ENCODE assay signal across 9 cellular contexts in genomic region chr1:20212685-20213331, GRCh38. TPM values are rescaled to one million over a fixed set of nuclear protein-coding genes. Genes with fewer than 3 reads are reported as not detected.
DNase-seq lines count a peak whose midpoint lies in the region; ATAC-seq and TF ChIP-seq lines count a peak whose summit lies in the region.
"Had no signal": no experiment of that assay in that cellular context is flagged by ENCODE, and none has a peak within 500 bp of the region (broad histone marks: within the 10 kb centered on the region; RNA-seq: fewer than 3 reads in every experiment).

No MANE protein-coding gene starts in this region.

- no peak for TF ChIP-seq POLR2A in uterus (IDR thresholded peaks at IDR 0.05)

- H3K9me3 ChIP-seq in SJSA1 (replicated peaks): peaks cover 4% of the 10 kb centered on the region; the same call in 1 of the 2 replicates
- no peaks in the 10 kb centered on the region for H3K9me3 ChIP-seq in uterus

- DNase-seq in ELR (ENCODE audit: low read depth): peak; percentile 73
- peak; percentile 35 for DNase-seq in MV-4-11 (lab: John Stamatoyannopoulos, UW)
- DNase-seq in SJSA1 (ENCODE audit: low read depth in 1 of 2, low spot score in 2 of 2): peak; percentile 62 to 72
- peak; percentile 49 for DNase-seq in activated naive CD4-positive, alpha-beta T cell treated with Interleukin-2 at 50 U/mL for 16 hours
- peak; percentile 90 for DNase-seq in glomerular visceral epithelial cell (ENCODE audit: extremely low spot score)
- peak; percentile 41 to 95 (median 64) for DNase-seq in posterior cingulate gyrus
- peak; percentile 20 to 25 for DNase-seq in uterus

- no peak for ATAC-seq in GM21786 (IDR thresholded peaks at IDR 0.05; ENCODE audit: unreplicated experiment)

- H3K4me3 ChIP-seq in SJSA1: no peak overlapping the region
- no peak overlapping the region for H3K4me3 ChIP-seq in uterus

- H3K27me3 ChIP-seq in SJSA1 (replicated peaks) (peaks cover 21% of the 10 kb centered on the region), uterus (no peaks in the 10 kb centered on the region)

- H3K36me3 ChIP-seq in SJSA1 (no peaks in the 10 kb centered on the region), uterus (no peaks in the 10 kb centered on the region)

- intact Hi-C loops in posterior cingulate gyrus (cut with DNase I): loop anchor here (2.0 to 10.0 kb wide), 2 partner anchors 152 to 280 kb away; no protein-coding TSS in a partner anchor
- intact Hi-C loops in uterus (cut with DNase I; ENCODE audit: low total_unique reads): loop anchor here (10.0 kb wide), 1 partner anchor 282 kb away; no protein-coding TSS in a partner anchor

- peak; percentile 42 to 71 (median 54) for TF ChIP-seq CTCF in uterus (IDR thresholded peaks at IDR 0.05)

- H3K27ac ChIP-seq in SJSA1 (no peak overlapping the region), uterus (no peak overlapping the region)

- no peaks in the 10 kb centered on the region for H3K4me1 ChIP-seq in SJSA1 (replicated peaks)
- H3K4me1 ChIP-seq in uterus: no peaks in the 10 kb centered on the region

RNA-seq across cellular contexts. Expression of gene PLA2G2C, which starts 26.5 kb away (rescaled TPM):
- not detected in 2 replicates for total RNA-seq in SJSA1 (2014; rRNA removed; shearing (Covaris generic))
- total RNA-seq in uterus: not detected
- total RNA-seq: glomerular endothelial cell had no signal

RNA-seq across cellular contexts. Expression of gene UBXN10, which starts 26.9 kb away (rescaled TPM):
- total RNA-seq in SJSA1 (2014; rRNA removed; shearing (Covaris generic)): not detected in 2 replicates
- 10 to 100 TPM in 1 of 4 donors, 1 to 10 TPM in 3; 1.2 to 11.3 (median 3.3) TPM for total RNA-seq in uterus

Comparison
In these comparisons a context has a peak if more than half of its experiments do, and no peak if none do; other contexts are left out.
1. DNase-seq: peak in every context shown above with its lines; median percentile 90 in glomerular visceral epithelial cell; 73 in ELR; 67 in SJSA1; 64 in posterior cingulate gyrus; 49 in activated naive CD4-positive, alpha-beta T cell treated with Interleukin-2 at 50 U/mL for 16 hours; 35 in MV-4-11; 22 in uterus.